Comparison of ENCODE assay signal across 1 cellular context in the genomic region with DNA sequence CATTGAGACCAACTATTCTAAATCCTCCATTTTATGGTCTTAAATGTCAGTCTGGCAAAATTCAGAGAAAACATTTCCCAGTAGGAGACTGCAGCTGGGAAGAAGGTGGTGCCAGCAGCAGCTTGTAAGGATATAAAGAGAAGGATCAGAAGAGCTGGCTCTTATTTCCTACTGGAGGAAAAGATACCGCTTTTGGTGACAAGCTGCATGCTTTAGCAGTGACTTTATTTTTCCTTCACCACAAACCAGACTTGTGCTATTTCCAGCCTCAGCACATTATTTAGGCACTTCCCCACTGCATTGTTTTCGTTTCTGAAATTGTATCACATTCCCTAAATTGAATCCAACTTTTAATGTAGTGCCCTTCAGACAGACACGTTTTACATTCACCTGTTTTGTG.
TF ChIP-seq lines count a peak whose summit lies in the region.

No MANE protein-coding gene starts in this region.

TF ChIP-seq in IMR-90, 13 proteins besides CTCF, POLR2A, EP300 and RAD21 (continued from another document):
- TF ChIP-seq, protein P1, sequence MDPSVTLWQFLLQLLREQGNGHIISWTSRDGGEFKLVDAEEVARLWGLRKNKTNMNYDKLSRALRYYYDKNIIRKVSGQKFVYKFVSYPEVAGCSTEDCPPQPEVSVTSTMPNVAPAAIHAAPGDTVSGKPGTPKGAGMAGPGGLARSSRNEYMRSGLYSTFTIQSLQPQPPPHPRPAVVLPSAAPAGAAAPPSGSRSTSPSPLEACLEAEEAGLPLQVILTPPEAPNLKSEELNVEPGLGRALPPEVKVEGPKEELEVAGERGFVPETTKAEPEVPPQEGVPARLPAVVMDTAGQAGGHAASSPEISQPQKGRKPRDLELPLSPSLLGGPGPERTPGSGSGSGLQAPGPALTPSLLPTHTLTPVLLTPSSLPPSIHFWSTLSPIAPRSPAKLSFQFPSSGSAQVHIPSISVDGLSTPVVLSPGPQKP (IDR thresholded peaks at IDR 0.05; ENCODE audit: borderline replicate concordance, low read depth, low read length) = no peak
- TF ChIP-seq RCOR1 (IDR thresholded peaks at IDR 0.05; ENCODE audit: insufficient replicate concordance, low read length) (no peak), MAFK (IDR thresholded peaks at IDR 0.05; ENCODE audit: low read depth, low read length) (peak; percentile 82)
